ENCODE assay signal across 10 cellular contexts in the genomic region with DNA sequence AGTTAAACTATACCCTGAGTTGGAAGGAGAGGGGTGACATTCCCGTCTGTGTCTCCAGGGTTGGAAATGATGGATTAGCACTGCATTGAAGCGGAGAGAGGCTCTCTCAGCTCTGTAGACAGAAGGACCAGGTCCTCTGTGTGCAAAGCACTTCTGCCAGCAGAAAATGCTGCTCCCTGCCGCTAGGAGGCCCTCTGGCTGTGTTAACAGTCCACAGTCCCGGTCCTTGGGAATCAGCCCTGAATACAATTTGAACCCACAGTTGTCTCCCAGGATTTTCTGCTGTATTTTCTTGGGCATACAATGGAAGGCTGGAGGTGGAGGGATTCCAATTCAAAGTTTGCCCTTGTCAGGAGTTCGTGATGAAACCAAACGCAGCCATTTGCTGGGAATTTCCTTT.
DNase-seq lines count a peak whose midpoint lies in the region; ATAC-seq and TF ChIP-seq lines count a peak whose summit lies in the region.
"Had no signal": no experiment of that assay in that cellular context is flagged by ENCODE, and none has a peak within 500 bp of the region (broad histone marks: within the 10 kb centered on the region; RNA-seq: fewer than 3 reads in every experiment).

No MANE protein-coding gene starts in this region.

- H3K9me3 ChIP-seq in HCT116 (ENCODE audit: control insufficient read depth in 1 of 2, insufficient read depth in 1 of 2, low read depth in 1 of 2, low read length in 2 of 2): no peaks in the 10 kb centered on the region
- H3K9me3 ChIP-seq in effector memory CD4-positive, alpha-beta T cell (ENCODE audit: control insufficient read depth, low read length): no peaks in the 10 kb centered on the region
- H3K9me3 ChIP-seq: A549, esophagus squamous epithelium had no signal

- H3K4me3 ChIP-seq in HCT116 (replicated peaks in 1 of 2; ENCODE audit: low read depth in 1 of 2, low read length in 2 of 2): no peak overlapping the region
- H3K4me3 ChIP-seq in effector memory CD4-positive, alpha-beta T cell (ENCODE audit: insufficient read depth, low read depth, low read length, poor library complexity, severe bottlenecking): no peak overlapping the region
- H3K4me3 ChIP-seq: A549, esophagus squamous epithelium had no signal

- TF ChIP-seq CTCF in HCT116 (IDR thresholded peaks at IDR 0.05 in 2 of 3, conservative IDR thresholded peaks at IDR 0.05 in 1 of 3; ENCODE audit: borderline replicate concordance in 1 of 3, insufficient read depth in 1 of 3, low read depth in 2 of 3, low read length in 2 of 3): peak in 2 of 3 experiments; percentile 53 to 54; a peak in 4 of 6 replicates

- TF ChIP-seq RAD21 in HCT116 (IDR thresholded peaks at IDR 0.05; ENCODE audit: low read depth): peak; percentile 42

- RAD21 ChIA-PET in HCT116 (lab: Charles Lee; ENCODE audit: low non-redundant PET in 1 of 2, low total read pairs in 2 of 2, uncharacterized antibody in 2 of 2, unreplicated experiment in 2 of 2): no interaction called here

- H3K9ac ChIP-seq in HCT116 (ENCODE audit: low read length): no peak overlapping the region

- no peak for TF ChIP-seq POLR2A in HCT116 (IDR thresholded peaks at IDR 0.05; ENCODE audit: borderline replicate concordance, extremely low read depth, insufficient read depth, insufficient read length)

- intact Hi-C loops in HCT116 (cut with micrococcal nuclease): no loop called here

- no peaks in the 10 kb centered on the region for H3K27me3 ChIP-seq in HCT116 (ENCODE audit: insufficient read depth, low read length)
- H3K27me3 ChIP-seq in effector memory CD4-positive, alpha-beta T cell (replicated peaks; ENCODE audit: control insufficient read depth, insufficient read depth, low read length, poor library complexity, severe bottlenecking): no peaks in the 10 kb centered on the region
- H3K27me3 ChIP-seq: esophagus squamous epithelium had no signal

- H3K79me2 ChIP-seq in HCT116 (ENCODE audit: insufficient read depth, low read length): no peaks in the 10 kb centered on the region

- DNase-seq in DMS153 (lab: John Stamatoyannopoulos, UW): peak; percentile 25
- DNase-seq in DMS153 treated with DMSO at 0.1 percent for 48 hours (lab: John Stamatoyannopoulos, UW; ENCODE audit: unreplicated experiment): no peak
- no peak for DNase-seq in HCT116 (ENCODE audit: low read depth, low spot score)
- peak; percentile 9 to 10 for DNase-seq in activated CD4-positive, alpha-beta T cell treated with anti-CD3 and anti-CD28 coated beads, Interleukin-2, amount 50 U/mL, for 48 hours
- DNase-seq in mesenteric fat pad (ENCODE audit: low spot score): peak; percentile 39
- no peak for DNase-seq in DMS79 (lab: John Stamatoyannopoulos, UW)
- DNase-seq in effector memory CD4-positive, alpha-beta T cell: no peak
- DNase-seq: esophagus squamous epithelium had no signal

- no peaks in the 10 kb centered on the region for H3K9me2 ChIP-seq in HCT116 (ENCODE audit: insufficient read depth)

- H2AFZ ChIP-seq in HCT116 (ENCODE audit: low read depth, low read length, poor library complexity, severe bottlenecking): no peak overlapping the region

- H4K20me1 ChIP-seq in HCT116 (ENCODE audit: insufficient read depth): no peaks in the 10 kb centered on the region

- ATAC-seq in HCT116: peak; percentile 54; the same call in 1 of the 2 replicates
- no peak for ATAC-seq in GM18517 (IDR thresholded peaks at IDR 0.05; ENCODE audit: unreplicated experiment)
- ATAC-seq: A549 had no signal

- POLR2A ChIA-PET in HCT116 (lab: Charles Lee): no interaction called here

- no peak overlapping the region for H3K4me2 ChIP-seq in HCT116 (ENCODE audit: low read length)
- H3K4me2 ChIP-seq: A549 had no signal

- BruUV-seq in HCT116 (replicated peaks; lab: Mats Ljungman, UMichigan): no TSS peak

- H3K27ac ChIP-seq in HCT116 (ENCODE audit: low read depth, low read length): no peak overlapping the region
- no peak overlapping the region for H3K27ac ChIP-seq in effector memory CD4-positive, alpha-beta T cell (ENCODE audit: insufficient read depth, low read length, poor library complexity, severe bottlenecking)
- H3K27ac ChIP-seq: A549, esophagus squamous epithelium had no signal

- no peaks in the 10 kb centered on the region for H3K4me1 ChIP-seq in HCT116 (ENCODE audit: control insufficient read depth in 1 of 2, insufficient read depth in 2 of 2, low read length in 2 of 2)
- H3K4me1 ChIP-seq in effector memory CD4-positive, alpha-beta T cell (ENCODE audit: control insufficient read depth, insufficient read depth, low read length, poor library complexity, severe bottlenecking): no peaks in the 10 kb centered on the region
- H3K4me1 ChIP-seq: A549, esophagus squamous epithelium had no signal

- H3K36me3 ChIP-seq in HCT116 (ENCODE audit: control insufficient read depth in 1 of 2, insufficient read depth in 2 of 2, low read length in 2 of 2): no peaks in the 10 kb centered on the region
- no peaks in the 10 kb centered on the region for H3K36me3 ChIP-seq in effector memory CD4-positive, alpha-beta T cell (ENCODE audit: control insufficient read depth, insufficient read depth, low read length)
- H3K36me3 ChIP-seq: esophagus squamous epithelium had no signal

- CTCF ChIA-PET in HCT116 (lab: Charles Lee): no interaction called here

TF ChIP-seq in HCT116, 20 proteins besides CTCF, POLR2A, EP300 and RAD21:
- TF ChIP-seq, protein P1, sequence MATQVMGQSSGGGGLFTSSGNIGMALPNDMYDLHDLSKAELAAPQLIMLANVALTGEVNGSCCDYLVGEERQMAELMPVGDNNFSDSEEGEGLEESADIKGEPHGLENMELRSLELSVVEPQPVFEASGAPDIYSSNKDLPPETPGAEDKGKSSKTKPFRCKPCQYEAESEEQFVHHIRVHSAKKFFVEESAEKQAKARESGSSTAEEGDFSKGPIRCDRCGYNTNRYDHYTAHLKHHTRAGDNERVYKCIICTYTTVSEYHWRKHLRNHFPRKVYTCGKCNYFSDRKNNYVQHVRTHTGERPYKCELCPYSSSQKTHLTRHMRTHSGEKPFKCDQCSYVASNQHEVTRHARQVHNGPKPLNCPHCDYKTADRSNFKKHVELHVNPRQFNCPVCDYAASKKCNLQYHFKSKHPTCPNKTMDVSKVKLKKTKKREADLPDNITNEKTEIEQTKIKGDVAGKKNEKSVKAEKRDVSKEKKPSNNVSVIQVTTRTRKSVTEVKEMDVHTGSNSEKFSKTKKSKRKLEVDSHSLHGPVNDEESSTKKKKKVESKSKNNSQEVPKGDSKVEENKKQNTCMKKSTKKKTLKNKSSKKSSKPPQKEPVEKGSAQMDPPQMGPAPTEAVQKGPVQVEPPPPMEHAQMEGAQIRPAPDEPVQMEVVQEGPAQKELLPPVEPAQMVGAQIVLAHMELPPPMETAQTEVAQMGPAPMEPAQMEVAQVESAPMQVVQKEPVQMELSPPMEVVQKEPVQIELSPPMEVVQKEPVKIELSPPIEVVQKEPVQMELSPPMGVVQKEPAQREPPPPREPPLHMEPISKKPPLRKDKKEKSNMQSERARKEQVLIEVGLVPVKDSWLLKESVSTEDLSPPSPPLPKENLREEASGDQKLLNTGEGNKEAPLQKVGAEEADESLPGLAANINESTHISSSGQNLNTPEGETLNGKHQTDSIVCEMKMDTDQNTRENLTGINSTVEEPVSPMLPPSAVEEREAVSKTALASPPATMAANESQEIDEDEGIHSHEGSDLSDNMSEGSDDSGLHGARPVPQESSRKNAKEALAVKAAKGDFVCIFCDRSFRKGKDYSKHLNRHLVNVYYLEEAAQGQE (IDR thresholded peaks at IDR 0.05; ENCODE audit: low read depth): no peak
- no peak for TF ChIP-seq EZH2 (IDR thresholded peaks at IDR 0.05)
- no peak for TF ChIP-seq ZBTB33 (IDR thresholded peaks at IDR 0.05; ENCODE audit: extremely low read depth, insufficient replicate concordance, low read length)
- no peak for TF ChIP-seq SIN3A (IDR thresholded peaks at IDR 0.05; ENCODE audit: low read depth)
- TF ChIP-seq ELF1 (IDR thresholded peaks at IDR 0.05; ENCODE audit: borderline replicate concordance, low read depth): no peak
- TF ChIP-seq JUND (IDR thresholded peaks at IDR 0.05): no peak
- no peak for TF ChIP-seq FOSL1 (IDR thresholded peaks at IDR 0.05; ENCODE audit: low read depth)
- no peak for TF ChIP-seq POLR2AphosphoS5 (IDR thresholded peaks at IDR 0.05; ENCODE audit: low read depth, low read length)
- no peak for TF ChIP-seq SP1 (IDR thresholded peaks at IDR 0.05; ENCODE audit: low read depth)
- TF ChIP-seq CEBPB (IDR thresholded peaks at IDR 0.05; ENCODE audit: low read depth): no peak
- TF ChIP-seq EGR1 (IDR thresholded peaks at IDR 0.05; ENCODE audit: low read depth): no peak
- no peak for TF ChIP-seq SRF (IDR thresholded peaks at IDR 0.05; ENCODE audit: low read depth)
- no peak for TF ChIP-seq ATF3 (IDR thresholded peaks at IDR 0.05)
- TF ChIP-seq EZH2phosphoT487 (IDR thresholded peaks at IDR 0.05; ENCODE audit: borderline replicate concordance): no peak

Comparison
In these comparisons a context has a peak if more than half of its experiments do, and no peak if none do; other contexts are left out.
1. DNase-seq: peak in DMS153 (single experiment), activated CD4-positive, alpha-beta T cell treated with anti-CD3 and anti-CD28 coated beads, Interleukin-2, amount 50 U/mL, for 48 hours (2 of 2) and mesenteric fat pad (single experiment); none in DMS153 treated with DMSO at 0.1 percent for 48 hours (single experiment), HCT116 (single experiment), DMS79 (single experiment) and effector memory CD4-positive, alpha-beta T cell (0 of 3).